Comparison of ENCODE assay signal across 8 cellular contexts in genomic region chr13:109162248-109163051, GRCh38.
DNase-seq lines count a peak whose midpoint lies in the region; ATAC-seq and TF ChIP-seq lines count a peak whose summit lies in the region.

No MANE protein-coding gene starts in this region.

- peaks cover 4% of the 10 kb centered on the region for H3K36me3 Mint-ChIP-seq in IgD-negative memory B cell
- H3K36me3 Mint-ChIP-seq in activated naive CD8-positive, alpha-beta T cell: no peaks in the 10 kb centered on the region

- ATAC-seq in GM18505 (IDR thresholded peaks at IDR 0.05; ENCODE audit: unreplicated experiment) (peak; percentile 80), GM21528 (IDR thresholded peaks at IDR 0.05; ENCODE audit: low FRiP score, unreplicated experiment) (peak; percentile 86)

- TF ChIP-seq POLR2A in GM18505 (IDR thresholded peaks at IDR 0.05; ENCODE audit: borderline replicate concordance, extremely low read depth, insufficient read depth, insufficient read length): no peak
- no peak for TF ChIP-seq POLR2A in esophagus squamous epithelium (IDR thresholded peaks at IDR 0.05)

- peaks cover 23% of the 10 kb centered on the region for H3K27me3 Mint-ChIP-seq in IgD-negative memory B cell
- H3K27me3 Mint-ChIP-seq in activated naive CD8-positive, alpha-beta T cell: peaks cover 8% of the 10 kb centered on the region

- DNase-seq in substantia nigra (lab: John Stamatoyannopoulos, UW) (no peak), NCI-H1694 treated with DMSO at 0.1 percent for 48 hours (lab: John Stamatoyannopoulos, UW) (no peak), kidney glomerular epithelial cell (lab: John Stamatoyannopoulos, UW) (no peak), esophagus squamous epithelium (lab: John Stamatoyannopoulos, UW) (no peak)

- H3K4me1 ChIP-seq in esophagus squamous epithelium: peaks cover 4 to 30% (median 9%) of the 10 kb centered on the region in 3 donors

- peak overlapping the region; percentile 31 to 86 (median 73) for H3K4me3 Mint-ChIP-seq in IgD-negative memory B cell
- peak overlapping the region; percentile 15 for H3K4me3 Mint-ChIP-seq in activated naive CD8-positive, alpha-beta T cell

- H3K27ac ChIP-seq in substantia nigra (ENCODE audit: low read depth, low read length, poor library complexity, severe bottlenecking) (no peak overlapping the region), esophagus squamous epithelium (peak overlapping the region in 2 of 4 donors; percentile 57 to 59)

- no peaks in the 10 kb centered on the region for H3K9me3 Mint-ChIP-seq in IgD-negative memory B cell
- H3K9me3 Mint-ChIP-seq in activated naive CD8-positive, alpha-beta T cell (ENCODE audit: low read depth): no peaks in the 10 kb centered on the region

- H3K4me3 ChIP-seq in esophagus squamous epithelium: no peak overlapping the region

- WGBS in esophagus squamous epithelium, 2 donors: 45 to 48% methylated on average over 8 of the region's 8 CpGs

- intact Hi-C loops in esophagus squamous epithelium (cut with DNase I): no loop called here

- H3K4me1 Mint-ChIP-seq in IgD-negative memory B cell: peaks cover 28 to 34% (median 30%) of the 10 kb centered on the region in 3 donors
- peaks cover 4% of the 10 kb centered on the region for H3K4me1 Mint-ChIP-seq in activated naive CD8-positive, alpha-beta T cell (ENCODE audit: low read depth)

- H3K9me3 ChIP-seq in esophagus squamous epithelium: no peaks in the 10 kb centered on the region

- H3K27me3 ChIP-seq in esophagus squamous epithelium: no peaks in the 10 kb centered on the region

- peak in 1 of 6 experiments; percentile 39 for TF ChIP-seq CTCF in esophagus squamous epithelium (IDR thresholded peaks at IDR 0.05)

- H3K27ac Mint-ChIP-seq in IgD-negative memory B cell: peak overlapping the region; percentile 84 to 92 (median 88)
- no peak overlapping the region for H3K27ac Mint-ChIP-seq in activated naive CD8-positive, alpha-beta T cell

- H3K36me3 ChIP-seq in esophagus squamous epithelium: no peaks in the 10 kb centered on the region
